1 cellular context compared by ENCODE assay signal in the genomic region with DNA sequence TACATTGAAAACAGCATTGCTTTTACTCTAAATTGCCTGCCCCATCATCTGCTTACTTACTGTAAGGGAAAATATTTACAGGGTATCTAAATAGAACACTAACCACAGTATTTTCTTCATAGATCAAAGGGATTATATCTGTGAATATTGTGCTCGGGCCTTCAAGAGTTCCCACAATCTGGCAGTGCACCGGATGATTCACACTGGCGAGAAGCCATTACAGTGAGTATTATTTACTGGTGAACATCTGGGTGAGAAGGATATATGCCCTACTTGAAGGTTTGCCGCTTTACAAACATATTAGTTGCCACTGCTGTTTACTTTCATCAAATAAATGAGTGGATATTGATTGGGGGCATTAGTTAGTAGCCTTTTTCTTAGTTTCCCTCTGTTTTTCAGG.
A peak's percentile ranks its signal among the peaks of the same experiment; 100 is the strongest.
TF ChIP-seq lines count a peak whose summit lies in the region.

No MANE protein-coding gene starts in this region.

TF ChIP-seq in SK-N-SH, 30 proteins besides CTCF, POLR2A, EP300 and RAD21 (continued from another document):
- peak; percentile 34; the same call in 1 of the 2 replicates for TF ChIP-seq NFIC (IDR thresholded peaks at IDR 0.05; ENCODE audit: borderline replicate concordance)
- no peak for TF ChIP-seq USF1 (IDR thresholded peaks at IDR 0.05; ENCODE audit: borderline replicate concordance, low read depth)
- TF ChIP-seq EZH2phosphoT487 (IDR thresholded peaks at IDR 0.05; ENCODE audit: borderline replicate concordance, low read depth) = no peak
- TF ChIP-seq SIN3A (IDR thresholded peaks at IDR 0.05; ENCODE audit: borderline replicate concordance, low read depth, low read length) = no peak
- no peak for TF ChIP-seq TEAD4 (IDR thresholded peaks at IDR 0.05; ENCODE audit: borderline replicate concordance, insufficient read depth)
- TF ChIP-seq YY1 (IDR thresholded peaks at IDR 0.05; ENCODE audit: low read depth) = no peak
- TF ChIP-seq CHD2 (IDR thresholded peaks at IDR 0.05; ENCODE audit: low read length, partially characterized antibody) = no peak
- TF ChIP-seq PBX3 (IDR thresholded peaks at IDR 0.05) = no peak
- TF ChIP-seq, protein P1, sequence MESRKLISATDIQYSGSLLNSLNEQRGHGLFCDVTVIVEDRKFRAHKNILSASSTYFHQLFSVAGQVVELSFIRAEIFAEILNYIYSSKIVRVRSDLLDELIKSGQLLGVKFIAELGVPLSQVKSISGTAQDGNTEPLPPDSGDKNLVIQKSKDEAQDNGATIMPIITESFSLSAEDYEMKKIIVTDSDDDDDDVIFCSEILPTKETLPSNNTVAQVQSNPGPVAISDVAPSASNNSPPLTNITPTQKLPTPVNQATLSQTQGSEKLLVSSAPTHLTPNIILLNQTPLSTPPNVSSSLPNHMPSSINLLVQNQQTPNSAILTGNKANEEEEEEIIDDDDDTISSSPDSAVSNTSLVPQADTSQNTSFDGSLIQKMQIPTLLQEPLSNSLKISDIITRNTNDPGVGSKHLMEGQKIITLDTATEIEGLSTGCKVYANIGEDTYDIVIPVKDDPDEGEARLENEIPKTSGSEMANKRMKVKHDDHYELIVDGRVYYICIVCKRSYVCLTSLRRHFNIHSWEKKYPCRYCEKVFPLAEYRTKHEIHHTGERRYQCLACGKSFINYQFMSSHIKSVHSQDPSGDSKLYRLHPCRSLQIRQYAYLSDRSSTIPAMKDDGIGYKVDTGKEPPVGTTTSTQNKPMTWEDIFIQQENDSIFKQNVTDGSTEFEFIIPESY (IDR thresholded peaks at IDR 0.05; ENCODE audit: borderline replicate concordance, low read depth) = no peak
- no peak for TF ChIP-seq ELF1 (IDR thresholded peaks at IDR 0.05)
- TF ChIP-seq IRF3 (IDR thresholded peaks at IDR 0.05; ENCODE audit: low read depth, low read length) = no peak
- no peak for TF ChIP-seq GABPA (IDR thresholded peaks at IDR 0.05; ENCODE audit: low read depth)
- TF ChIP-seq MXI1 (IDR thresholded peaks at IDR 0.05; ENCODE audit: low read depth, low read length) = no peak
- TF ChIP-seq JUND (IDR thresholded peaks at IDR 0.05) = peak; percentile 24; the same call in 1 of the 2 replicates
